ENCODE assay signal across 1 cellular context in the genomic region with DNA sequence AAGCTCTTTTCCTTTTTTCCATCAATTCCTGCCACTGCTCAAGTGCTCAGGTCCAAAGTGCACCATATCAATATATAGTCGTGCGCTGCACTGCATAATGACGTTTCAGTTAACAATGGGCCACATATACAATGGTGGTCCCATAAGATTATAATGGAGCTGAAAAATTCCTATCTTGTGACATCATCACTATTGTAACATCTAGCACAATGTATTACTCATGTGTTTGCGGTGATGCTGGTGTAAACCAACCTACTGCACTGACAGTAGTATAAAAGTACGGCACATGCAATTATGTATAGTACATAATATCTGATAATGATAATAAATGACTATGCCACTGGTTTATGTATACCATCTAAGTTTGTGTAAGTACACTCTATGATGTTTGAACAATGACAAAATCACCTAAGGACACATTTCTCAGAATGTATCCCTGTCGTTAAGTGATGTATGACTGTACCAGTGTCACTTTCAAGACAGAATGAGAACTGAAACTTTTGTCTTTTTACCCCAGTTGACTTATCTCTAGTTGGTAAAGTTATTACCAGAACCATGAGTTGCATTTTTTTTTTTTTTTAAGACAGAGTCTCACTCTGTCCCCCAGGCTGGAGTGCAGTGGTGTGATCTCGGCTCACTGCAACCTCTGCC.
TF ChIP-seq lines count a peak whose summit lies in the region.

No MANE protein-coding gene starts in this region.

TF ChIP-seq in HepG2, 621 proteins besides CTCF, POLR2A, EP300 and RAD21 (continued from another document):
- TF ChIP-seq, protein P1, sequence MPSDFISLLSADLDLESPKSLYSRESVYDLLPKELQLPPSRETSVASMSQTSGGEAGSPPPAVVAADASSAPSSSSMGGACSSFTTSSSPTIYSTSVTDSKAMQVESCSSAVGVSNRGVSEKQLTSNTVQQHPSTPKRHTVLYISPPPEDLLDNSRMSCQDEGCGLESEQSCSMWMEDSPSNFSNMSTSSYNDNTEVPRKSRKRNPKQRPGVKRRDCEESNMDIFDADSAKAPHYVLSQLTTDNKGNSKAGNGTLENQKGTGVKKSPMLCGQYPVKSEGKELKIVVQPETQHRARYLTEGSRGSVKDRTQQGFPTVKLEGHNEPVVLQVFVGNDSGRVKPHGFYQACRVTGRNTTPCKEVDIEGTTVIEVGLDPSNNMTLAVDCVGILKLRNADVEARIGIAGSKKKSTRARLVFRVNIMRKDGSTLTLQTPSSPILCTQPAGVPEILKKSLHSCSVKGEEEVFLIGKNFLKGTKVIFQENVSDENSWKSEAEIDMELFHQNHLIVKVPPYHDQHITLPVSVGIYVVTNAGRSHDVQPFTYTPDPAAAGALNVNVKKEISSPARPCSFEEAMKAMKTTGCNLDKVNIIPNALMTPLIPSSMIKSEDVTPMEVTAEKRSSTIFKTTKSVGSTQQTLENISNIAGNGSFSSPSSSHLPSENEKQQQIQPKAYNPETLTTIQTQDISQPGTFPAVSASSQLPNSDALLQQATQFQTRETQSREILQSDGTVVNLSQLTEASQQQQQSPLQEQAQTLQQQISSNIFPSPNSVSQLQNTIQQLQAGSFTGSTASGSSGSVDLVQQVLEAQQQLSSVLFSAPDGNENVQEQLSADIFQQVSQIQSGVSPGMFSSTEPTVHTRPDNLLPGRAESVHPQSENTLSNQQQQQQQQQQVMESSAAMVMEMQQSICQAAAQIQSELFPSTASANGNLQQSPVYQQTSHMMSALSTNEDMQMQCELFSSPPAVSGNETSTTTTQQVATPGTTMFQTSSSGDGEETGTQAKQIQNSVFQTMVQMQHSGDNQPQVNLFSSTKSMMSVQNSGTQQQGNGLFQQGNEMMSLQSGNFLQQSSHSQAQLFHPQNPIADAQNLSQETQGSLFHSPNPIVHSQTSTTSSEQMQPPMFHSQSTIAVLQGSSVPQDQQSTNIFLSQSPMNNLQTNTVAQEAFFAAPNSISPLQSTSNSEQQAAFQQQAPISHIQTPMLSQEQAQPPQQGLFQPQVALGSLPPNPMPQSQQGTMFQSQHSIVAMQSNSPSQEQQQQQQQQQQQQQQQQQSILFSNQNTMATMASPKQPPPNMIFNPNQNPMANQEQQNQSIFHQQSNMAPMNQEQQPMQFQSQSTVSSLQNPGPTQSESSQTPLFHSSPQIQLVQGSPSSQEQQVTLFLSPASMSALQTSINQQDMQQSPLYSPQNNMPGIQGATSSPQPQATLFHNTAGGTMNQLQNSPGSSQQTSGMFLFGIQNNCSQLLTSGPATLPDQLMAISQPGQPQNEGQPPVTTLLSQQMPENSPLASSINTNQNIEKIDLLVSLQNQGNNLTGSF (CRISPR knock-in tag; IDR thresholded peaks at IDR 0.05), result no peak
- TF ChIP-seq CREB1 (IDR thresholded peaks at IDR 0.05) (peak; percentile 88), CREB1 (CRISPR knock-in tag; IDR thresholded peaks at IDR 0.05) (no peak)
TF ChIP-seq in HepG2: peak in this region for 3.
